ENCODE assay signal across 28 cellular contexts in the genomic region with DNA sequence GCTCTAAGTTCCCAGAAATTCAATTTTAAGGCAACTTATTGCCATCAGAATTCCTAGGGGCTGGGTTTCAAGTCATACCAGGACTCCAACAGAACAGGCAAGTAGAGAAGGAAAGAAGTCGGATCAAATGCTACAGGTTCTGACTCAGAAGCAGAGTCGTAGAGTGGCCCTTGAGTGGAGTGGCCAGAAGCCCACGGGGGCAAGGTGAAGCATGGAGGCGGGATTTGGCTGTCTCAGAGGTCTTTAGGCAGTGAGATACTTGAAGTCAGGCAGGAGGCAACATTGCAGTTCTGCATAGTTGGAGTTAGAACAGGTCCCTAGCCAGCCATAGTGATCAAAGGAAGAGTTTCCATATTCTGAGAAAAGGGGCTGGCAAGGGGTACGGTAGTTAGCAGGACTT.
"Had no signal": no experiment of that assay in that cellular context is flagged by ENCODE, and none has a peak within 500 bp of the region (broad histone marks: within the 10 kb centered on the region; RNA-seq: fewer than 3 reads in every experiment).

No MANE protein-coding gene starts in this region.

- H3K4me1 ChIP-seq: neural progenitor cell, prostate gland had no signal

- H3K4me3 Mint-ChIP-seq: naive thymus-derived CD4-positive, alpha-beta T cell; nephron; neural progenitor cell; stimulated activated naive CD8-positive, alpha-beta T cell treated with anti-CD3 and anti-CD28 coated beads, Interleukin-15, amount 100 ng/mL, for 72 hours had no signal

- H3K27ac Mint-ChIP-seq: naive thymus-derived CD4-positive, alpha-beta T cell; nephron; neural progenitor cell; stimulated activated naive CD8-positive, alpha-beta T cell treated with anti-CD3 and anti-CD28 coated beads, Interleukin-15, amount 100 ng/mL, for 72 hours had no signal

- H3K79me2 ChIP-seq: hepatocyte had no signal

- DNase-seq: dorsolateral prefrontal cortex; effector CD4-positive, alpha-beta T cell; gastrocnemius medialis; heart left ventricle; kidney glomerular epithelial cell; left colon; left ventricle myocardium superior; mesenchymal stem cell; midbrain; naive thymus-derived CD4-positive, alpha-beta T cell; nucleus accumbens; stimulated activated CD4-positive, alpha-beta T cell treated with anti-CD3 and anti-CD28 coated beads, Interleukin-12 subunit alpha, Interleukin-12 subunit beta, amount 100 ng/mL, for 4 hours; stimulated activated CD4-positive, alpha-beta T cell treated with anti-CD3 and anti-CD28 coated beads, Interleukin-1b, Interleukin-23, amount 100 ng/mL, for 48 hours; stimulated activated CD4-positive, alpha-beta T cell treated with anti-CD3 and anti-CD28 coated beads, Interleukin-4, amount 100 ng/mL, for 1 hour; stimulated activated CD8-positive, alpha-beta memory T cell treated with anti-CD3 and anti-CD28 coated beads, Interleukin-4, amount 100 ng/mL, for 48 hours; stimulated activated naive CD4-positive, alpha-beta T cell; stimulated activated naive CD8-positive, alpha-beta T cell treated with anti-CD3 and anti-CD28 coated beads, Interleukin-15, amount 100 ng/mL, for 72 hours; trophoblast cell had no signal

- H3K36me3 Mint-ChIP-seq: naive thymus-derived CD4-positive, alpha-beta T cell; neural progenitor cell had no signal

- ATAC-seq: gastrocnemius medialis; heart left ventricle; left colon; left ventricle myocardium superior; naive thymus-derived CD4-positive, alpha-beta T cell; sciatic nerve; stimulated activated naive CD8-positive, alpha-beta T cell treated with anti-CD3 and anti-CD28 coated beads, Interleukin-15, amount 100 ng/mL, for 72 hours had no signal

- H3K9me3 ChIP-seq: gastrocnemius medialis, prostate gland, suprapubic skin had no signal

- H3K27me3 ChIP-seq: dorsolateral prefrontal cortex, gastrocnemius medialis, heart left ventricle, right atrium auricular region, suprapubic skin had no signal

- H3K4me2 ChIP-seq: hepatocyte, neural progenitor cell, smooth muscle cell had no signal

- H3K9me3 Mint-ChIP-seq: stimulated activated naive CD8-positive, alpha-beta T cell treated with anti-CD3 and anti-CD28 coated beads, Interleukin-15, amount 100 ng/mL, for 72 hours had no signal

- H3K36me3 ChIP-seq: gastrocnemius medialis, heart left ventricle, neural progenitor cell, prostate gland, right atrium auricular region, suprapubic skin had no signal

- H3K4me3 ChIP-seq: dorsolateral prefrontal cortex, gastrocnemius medialis, heart left ventricle, hepatocyte, neural progenitor cell, prostate gland, right atrium auricular region, smooth muscle cell, suprapubic skin had no signal

- H2AFZ ChIP-seq: hepatocyte, neural progenitor cell had no signal

- H3K27ac ChIP-seq: dorsolateral prefrontal cortex, gastrocnemius medialis, heart left ventricle, hepatocyte, neural progenitor cell, prostate gland, right atrium auricular region, suprapubic skin had no signal

- H3K9ac ChIP-seq: neural progenitor cell had no signal

- FAIRE-seq: colon, islet of Langerhans had no signal
